In genomic region chr4:113293673-113294072, GRCh38 we compare ENCODE assay signal across 14 cellular contexts.
DNase-seq lines count a peak whose midpoint lies in the region; TF ChIP-seq lines count a peak whose summit lies in the region.
"Had no signal": no experiment of that assay in that cellular context is flagged by ENCODE, and none has a peak within 500 bp of the region (broad histone marks: within the 10 kb centered on the region; RNA-seq: fewer than 3 reads in every experiment).

No MANE protein-coding gene starts in this region.

- intact Hi-C loops in left ventricle myocardium inferior (cut with micrococcal nuclease) (no loop called here), sigmoid colon (cut with DNase I) (no loop called here)

- no peak overlapping the region for H3K4me3 Mint-ChIP-seq in activated naive CD4-positive, alpha-beta T cell treated with anti-CD3 and anti-CD28 coated beads, Interleukin-2, amount 10 ng/mL, durations not matched to agents 7 days and 5 days
- H3K4me3 Mint-ChIP-seq: IgD-negative memory B cell, mesothelial cell of epicardium had no signal

- peak overlapping the region; percentile 47 for H3K4me3 ChIP-seq in left ventricle myocardium inferior
- H3K4me3 ChIP-seq in sigmoid colon: peak overlapping the region in 3 of 4 donors; percentile 31 to 37 (median 37)
- H3K4me3 ChIP-seq: BLaER1 treated with 17β-estradiol and CSF1 and Interleukin-3, amounts not matched to agents 10 nM and 100 nM had no signal

- CTCF ChIA-PET in activated naive CD4-positive, alpha-beta T cell treated with anti-CD3 and anti-CD28 coated beads, Interleukin-2, amount 10 ng/mL, durations not matched to agents 7 days and 5 days (lab: Charles Lee): no interaction called here

- WGBS in sigmoid colon, 2 donors: 80 to 83% methylated on average over 4 of the region's 4 CpGs

- H3K9me3 Mint-ChIP-seq in activated naive CD4-positive, alpha-beta T cell treated with anti-CD3 and anti-CD28 coated beads, Interleukin-2, amount 10 ng/mL, durations not matched to agents 7 days and 5 days: no peaks in the 10 kb centered on the region
- H3K9me3 Mint-ChIP-seq: IgD-negative memory B cell, mesothelial cell of epicardium had no signal

- H3K4me1 ChIP-seq in left ventricle myocardium inferior: peaks cover 51% of the 10 kb centered on the region
- H3K4me1 ChIP-seq in sigmoid colon: peaks cover 0 to 63% (median 40%) of the 10 kb centered on the region in 4 donors
- H3K4me1 ChIP-seq: BLaER1 treated with 17β-estradiol and CSF1 and Interleukin-3, amounts not matched to agents 10 nM and 100 nM; Peyer's patch had no signal

- H3K36me3 ChIP-seq in left ventricle myocardium inferior: no peaks in the 10 kb centered on the region
- no peaks in the 10 kb centered on the region for H3K36me3 ChIP-seq in sigmoid colon
- H3K36me3 ChIP-seq: BLaER1 treated with 17β-estradiol and CSF1 and Interleukin-3, amounts not matched to agents 10 nM and 100 nM; Peyer's patch had no signal

- TF ChIP-seq EP300 in sigmoid colon (IDR thresholded peaks at IDR 0.05): no peak

- H3K27me3 Mint-ChIP-seq in activated naive CD4-positive, alpha-beta T cell treated with anti-CD3 and anti-CD28 coated beads, Interleukin-2, amount 10 ng/mL, durations not matched to agents 7 days and 5 days: peaks cover 18% of the 10 kb centered on the region
- H3K27me3 Mint-ChIP-seq: IgD-negative memory B cell had no signal

- H3K27me3 ChIP-seq in left ventricle myocardium inferior (ENCODE audit: low read depth) (no peaks in the 10 kb centered on the region), sigmoid colon (no peaks in the 10 kb centered on the region)
- H3K27me3 ChIP-seq: BLaER1 treated with 17β-estradiol and CSF1 and Interleukin-3, amounts not matched to agents 10 nM and 100 nM; Peyer's patch had no signal

- H3K9me3 ChIP-seq in left ventricle myocardium inferior (replicated peaks) (no peaks in the 10 kb centered on the region), sigmoid colon (no peaks in the 10 kb centered on the region)
- H3K9me3 ChIP-seq: BLaER1 treated with 17β-estradiol and CSF1 and Interleukin-3, amounts not matched to agents 10 nM and 100 nM; Peyer's patch had no signal

- no peak overlapping the region for H3K27ac Mint-ChIP-seq in activated naive CD4-positive, alpha-beta T cell treated with anti-CD3 and anti-CD28 coated beads, Interleukin-2, amount 10 ng/mL, durations not matched to agents 7 days and 5 days
- H3K27ac Mint-ChIP-seq: IgD-negative memory B cell, mesothelial cell of epicardium had no signal

- DNase-seq in AG20443 (ENCODE audit: low spot score) (peak; percentile 37), astrocyte of the hippocampus (ENCODE audit: low read depth, low spot score) (peak; percentile 61), left ventricle myocardium inferior (no peak), sigmoid colon (no peak), OCI-M1 (lab: John Stamatoyannopoulos, UW) (no peak), NCI-H510A treated with DMSO at 0.1 percent for 48 hours (lab: John Stamatoyannopoulos, UW) (no peak), NCI-H226 (no peak)
- DNase-seq in activated naive CD4-positive, alpha-beta T cell treated with anti-CD3 and anti-CD28 coated beads, Interleukin-2, amount 10 ng/mL, durations not matched to agents 7 days and 5 days: no peak
- DNase-seq: NCI-H2081; stimulated activated CD8-positive, alpha-beta memory T cell treated with anti-CD3 and anti-CD28 coated beads, Interleukin-4, amount 100 ng/mL, for 48 hours had no signal

- no peak for TF ChIP-seq CTCF in left ventricle myocardium inferior (IDR thresholded peaks at IDR 0.05; ENCODE audit: borderline replicate concordance)
- TF ChIP-seq CTCF in sigmoid colon (IDR thresholded peaks at IDR 0.05): peak in 1 of 4 experiments; percentile 6

- H3K27ac ChIP-seq in left ventricle myocardium inferior (replicated peaks) (peak overlapping the region; percentile 79), sigmoid colon (peak overlapping the region; percentile 80 to 87 (median 80))
- H3K27ac ChIP-seq: BLaER1 treated with 17β-estradiol and CSF1 and Interleukin-3, amounts not matched to agents 10 nM and 100 nM had no signal

- no peaks in the 10 kb centered on the region for H3K36me3 Mint-ChIP-seq in activated naive CD4-positive, alpha-beta T cell treated with anti-CD3 and anti-CD28 coated beads, Interleukin-2, amount 10 ng/mL, durations not matched to agents 7 days and 5 days
- H3K36me3 Mint-ChIP-seq: mesothelial cell of epicardium had no signal

- no peaks in the 10 kb centered on the region for H3K4me1 Mint-ChIP-seq in activated naive CD4-positive, alpha-beta T cell treated with anti-CD3 and anti-CD28 coated beads, Interleukin-2, amount 10 ng/mL, durations not matched to agents 7 days and 5 days
- H3K4me1 Mint-ChIP-seq: IgD-negative memory B cell had no signal

- no peak for TF ChIP-seq POLR2A in sigmoid colon (IDR thresholded peaks at IDR 0.05)

Comparison
In these comparisons a context has a peak if more than half of its experiments do, and no peak if none do; other contexts are left out.
1. DNase-seq: peak in AG20443 (single experiment) and astrocyte of the hippocampus (single experiment); none in left ventricle myocardium inferior (single experiment), sigmoid colon (single experiment), activated naive CD4-positive, alpha-beta T cell treated with anti-CD3 and anti-CD28 coated beads, Interleukin-2, amount 10 ng/mL, durations not matched to agents 7 days and 5 days (single experiment), OCI-M1 (single experiment), NCI-H510A treated with DMSO at 0.1 percent for 48 hours (single experiment) and NCI-H226 (single experiment).